Comparison of ENCODE assay signal across 8 cellular contexts in the genomic region with DNA sequence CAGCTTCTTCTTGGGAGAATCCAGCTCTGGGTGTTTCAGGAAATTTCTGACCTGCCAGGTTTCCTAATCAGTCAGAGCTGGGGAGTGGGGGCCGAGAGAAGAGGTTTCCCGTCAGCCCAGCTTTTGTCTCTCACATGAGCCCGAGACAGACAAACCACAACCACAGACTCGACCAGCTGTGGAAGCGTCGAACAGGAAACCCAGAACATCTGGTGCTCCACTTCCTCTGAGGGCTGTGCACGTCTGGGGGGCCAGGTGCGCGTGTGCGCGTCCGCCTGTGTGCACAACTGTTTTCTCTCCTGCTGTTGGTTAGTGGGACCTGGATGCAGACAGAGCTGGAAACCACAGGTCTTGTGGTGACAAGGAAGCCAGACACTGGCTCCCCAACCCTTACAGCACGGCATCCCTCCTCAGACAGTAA.
DNase-seq lines count a peak whose midpoint lies in the region; ATAC-seq and TF ChIP-seq lines count a peak whose summit lies in the region.

No MANE protein-coding gene starts in this region.

- H3K27ac ChIP-seq in CD4-positive, CD25-positive, alpha-beta regulatory T cell (ENCODE audit: insufficient read depth, low read length, poor library complexity, severe bottlenecking) = peak overlapping the region; percentile 63
- H3K27ac ChIP-seq in gastrocnemius medialis = no peak overlapping the region

- no peak for TF ChIP-seq POLR2A in gastrocnemius medialis (IDR thresholded peaks at IDR 0.05)

- H3K27ac Mint-ChIP-seq in CD4-positive, CD25-positive, alpha-beta regulatory T cell = peak overlapping the region; percentile 39 to 96 (median 89)
- H3K27ac Mint-ChIP-seq in activated CD8-positive, alpha-beta T cell treated with anti-CD3 and anti-CD28 coated beads for 36 hours = peak overlapping the region; percentile 19

- ATAC-seq in CD4-positive, CD25-positive, alpha-beta regulatory T cell (ENCODE audit: low read depth in 2 of 2) = peak; percentile 62 to 72
- ATAC-seq in GM21390 (IDR thresholded peaks at IDR 0.05; ENCODE audit: unreplicated experiment) = peak; percentile 59
- peak; percentile 26 for ATAC-seq in activated CD8-positive, alpha-beta T cell treated with anti-CD3 and anti-CD28 coated beads for 36 hours
- no peak for ATAC-seq in left colon
- no peak for ATAC-seq in gastrocnemius medialis

- POLR2A ChIA-PET in activated CD8-positive, alpha-beta T cell treated with anti-CD3 and anti-CD28 coated beads for 36 hours (lab: Charles Lee) = interaction anchor here (0.6 to 2.6 kb wide), 8 partner anchors 13 to 257 kb away, joined by 3 to 17 read pairs (median 3); no protein-coding TSS in a partner anchor

- H3K4me3 ChIP-seq in CD4-positive, CD25-positive, alpha-beta regulatory T cell (ENCODE audit: low read depth, low read length) = peak overlapping the region; percentile 16
- H3K4me3 ChIP-seq in H7 (ENCODE audit: insufficient read depth, low read depth, low read length) (no peak overlapping the region), gastrocnemius medialis (no peak overlapping the region)

- H3K27me3 ChIP-seq in CD4-positive, CD25-positive, alpha-beta regulatory T cell (ENCODE audit: control insufficient read depth, insufficient read depth, low read length) = no peaks in the 10 kb centered on the region
- no peaks in the 10 kb centered on the region for H3K27me3 ChIP-seq in H7 (ENCODE audit: control insufficient read depth, insufficient read depth, low read length)
- no peaks in the 10 kb centered on the region for H3K27me3 ChIP-seq in gastrocnemius medialis

- H3K27me3 Mint-ChIP-seq in CD4-positive, CD25-positive, alpha-beta regulatory T cell = peaks cover 20% of the 10 kb centered on the region
- peaks cover 16% of the 10 kb centered on the region for H3K27me3 Mint-ChIP-seq in activated CD8-positive, alpha-beta T cell treated with anti-CD3 and anti-CD28 coated beads for 36 hours

- no peaks in the 10 kb centered on the region for H3K36me3 ChIP-seq in CD4-positive, CD25-positive, alpha-beta regulatory T cell (ENCODE audit: control insufficient read depth, insufficient read depth, low read length)
- H3K36me3 ChIP-seq in H7 (replicated peaks; ENCODE audit: control insufficient read depth, insufficient read depth, low read length) = no peaks in the 10 kb centered on the region
- H3K36me3 ChIP-seq in gastrocnemius medialis = no peaks in the 10 kb centered on the region

- in situ Hi-C loops in gastrocnemius medialis (cut with MboI; ENCODE audit: low sequenced_read_pairs in 4 of 4) = no loop called here

- H3K9me3 ChIP-seq in CD4-positive, CD25-positive, alpha-beta regulatory T cell (ENCODE audit: control insufficient read depth in 2 of 2, low read length in 2 of 2) = no peaks in the 10 kb centered on the region
- H3K9me3 ChIP-seq in gastrocnemius medialis = no peaks in the 10 kb centered on the region

- H3K4me1 Mint-ChIP-seq in CD4-positive, CD25-positive, alpha-beta regulatory T cell = peaks cover 22 to 90% (median 55%) of the 10 kb centered on the region in 4 donors
- peaks cover 45% of the 10 kb centered on the region for H3K4me1 Mint-ChIP-seq in activated CD8-positive, alpha-beta T cell treated with anti-CD3 and anti-CD28 coated beads for 36 hours (ENCODE audit: low read depth)

- TF ChIP-seq CTCF in activated CD8-positive, alpha-beta T cell treated with anti-CD3 and anti-CD28 coated beads for 36 hours (IDR thresholded peaks at IDR 0.05) = no peak
- no peak for TF ChIP-seq CTCF in gastrocnemius medialis (IDR thresholded peaks at IDR 0.05 in 4 of 5, conservative IDR thresholded peaks at IDR 0.05 in 1 of 5)

- peaks cover 53% of the 10 kb centered on the region for H3K4me1 ChIP-seq in CD4-positive, CD25-positive, alpha-beta regulatory T cell (ENCODE audit: control insufficient read depth, insufficient read depth, low read length, poor library complexity, severe bottlenecking)
- peaks cover 8 to 12% of the 10 kb centered on the region in 2 donors for H3K4me1 ChIP-seq in gastrocnemius medialis

- peak; percentile 77 to 94 (median 86) for DNase-seq in CD4-positive, CD25-positive, alpha-beta regulatory T cell
- DNase-seq in KG1 (lab: John Stamatoyannopoulos, UW) = peak; percentile 89
- DNase-seq in activated CD8-positive, alpha-beta T cell treated with anti-CD3 and anti-CD28 coated beads for 36 hours = peak; percentile 91
- DNase-seq in left colon = peak; percentile 51 to 57
- DNase-seq in foreskin melanocyte = no peak
- no peak for DNase-seq in H7
- DNase-seq in gastrocnemius medialis = no peak

- H3K9me3 Mint-ChIP-seq in CD4-positive, CD25-positive, alpha-beta regulatory T cell = no peaks in the 10 kb centered on the region
- no peaks in the 10 kb centered on the region for H3K9me3 Mint-ChIP-seq in activated CD8-positive, alpha-beta T cell treated with anti-CD3 and anti-CD28 coated beads for 36 hours

- H3K36me3 Mint-ChIP-seq in CD4-positive, CD25-positive, alpha-beta regulatory T cell = no peaks in the 10 kb centered on the region
- peaks cover 2% of the 10 kb centered on the region for H3K36me3 Mint-ChIP-seq in activated CD8-positive, alpha-beta T cell treated with anti-CD3 and anti-CD28 coated beads for 36 hours (ENCODE audit: low read depth)

- intact Hi-C loops in activated CD8-positive, alpha-beta T cell treated with anti-CD3 and anti-CD28 coated beads for 36 hours (cut with micrococcal nuclease) = loop anchor here (2.0 kb wide), 1 partner anchor 14 kb away; no protein-coding TSS in a partner anchor
- intact Hi-C loops in left colon (cut with DNase I, micrococcal nuclease) = no loop called here
- intact Hi-C loops in gastrocnemius medialis (cut with DNase I; ENCODE audit: low total_unique reads) = no loop called here

- CTCF ChIA-PET in activated CD8-positive, alpha-beta T cell treated with anti-CD3 and anti-CD28 coated beads for 36 hours (lab: Charles Lee) = interaction anchor here (0.7 to 3.0 kb wide), 3 partner anchors 13 to 137 kb away, joined by 3 to 14 read pairs (median 7); no protein-coding TSS in a partner anchor

- H3K4me3 Mint-ChIP-seq in CD4-positive, CD25-positive, alpha-beta regulatory T cell = peak overlapping the region; percentile 71 to 88 (median 76)
- H3K4me3 Mint-ChIP-seq in activated CD8-positive, alpha-beta T cell treated with anti-CD3 and anti-CD28 coated beads for 36 hours = peak overlapping the region; percentile 40

Comparison
In these comparisons a context has a peak if more than half of its experiments do, and no peak if none do; other contexts are left out.
1. ATAC-seq: peak in CD4-positive, CD25-positive, alpha-beta regulatory T cell (2 of 2), GM21390 (single experiment) and activated CD8-positive, alpha-beta T cell treated with anti-CD3 and anti-CD28 coated beads for 36 hours (single experiment); none in left colon (single experiment) and gastrocnemius medialis (0 of 2).
2. DNase-seq: peak in CD4-positive, CD25-positive, alpha-beta regulatory T cell (3 of 3), KG1 (single experiment), activated CD8-positive, alpha-beta T cell treated with anti-CD3 and anti-CD28 coated beads for 36 hours (single experiment) and left colon (2 of 2); none in foreskin melanocyte (single experiment), H7 (single experiment) and gastrocnemius medialis (0 of 2).